14 cellular contexts compared by ENCODE assay signal in the genomic region with DNA sequence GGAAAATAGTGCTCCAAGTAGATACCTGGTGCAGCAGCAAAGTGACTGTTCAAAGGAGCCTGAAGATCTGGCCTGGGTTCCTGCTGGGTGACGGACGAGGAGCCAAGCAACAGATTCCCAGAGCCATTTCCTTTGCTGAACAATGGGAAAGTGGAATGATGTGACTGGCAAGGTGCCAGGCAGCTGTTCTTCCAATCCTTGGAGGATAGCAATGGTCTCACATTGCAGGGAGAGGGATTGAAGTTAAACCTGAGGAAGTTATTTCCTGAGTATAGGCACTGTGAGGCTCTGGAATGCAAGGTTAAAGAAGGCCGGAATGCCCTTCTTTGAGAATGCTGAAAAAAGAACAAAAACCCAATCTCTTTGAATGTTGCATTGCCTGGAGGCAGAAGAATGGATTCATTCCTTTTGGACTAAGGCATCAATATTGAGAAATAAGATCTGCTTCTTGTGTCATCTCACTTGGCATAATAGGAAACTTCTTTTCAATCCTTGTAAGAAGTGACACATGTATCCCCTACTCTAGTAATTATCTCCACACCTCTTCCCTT.
DNase-seq lines count a peak whose midpoint lies in the region; FAIRE-seq and TF ChIP-seq lines count a peak whose summit lies in the region.
"Had no signal": no experiment of that assay in that cellular context is flagged by ENCODE, and none has a peak within 500 bp of the region (broad histone marks: within the 10 kb centered on the region; RNA-seq: fewer than 3 reads in every experiment).

No MANE protein-coding gene starts in this region.

- H3K27ac Mint-ChIP-seq in endothelial cell (ENCODE audit: unreplicated experiment): no peak overlapping the region
- no peak overlapping the region for H3K27ac Mint-ChIP-seq in activated T-cell treated with anti-CD3 and anti-CD28 coated beads, Interleukin-2, amount 50 U/mL, for 24 hours

- H3K4me1 ChIP-seq in mesenchymal stem cell (ENCODE audit: control insufficient read depth, insufficient read depth, low read depth, low read length): no peaks in the 10 kb centered on the region
- H3K4me1 ChIP-seq in kidney (ENCODE audit: control insufficient read depth in 1 of 2, insufficient read depth in 1 of 2, low read depth in 1 of 2, low read length in 2 of 2): no peaks in the 10 kb centered on the region

- H2AK5ac ChIP-seq in mesenchymal stem cell (ENCODE audit: low read length, severe bottlenecking): no peak overlapping the region

- intact Hi-C loops in kidney (cut with DNase I): no loop called here

- no peaks in the 10 kb centered on the region for H3K79me1 ChIP-seq in mesenchymal stem cell (replicated peaks; ENCODE audit: low read length, poor library complexity, severe bottlenecking)

- no peaks in the 10 kb centered on the region for H3K27me3 Mint-ChIP-seq in endothelial cell (ENCODE audit: unreplicated experiment)
- H3K27me3 Mint-ChIP-seq in activated T-cell treated with anti-CD3 and anti-CD28 coated beads, Interleukin-2, amount 50 U/mL, for 24 hours: no peaks in the 10 kb centered on the region

- no peak overlapping the region for H2BK15ac ChIP-seq in mesenchymal stem cell (ENCODE audit: low read depth, poor library complexity, severe bottlenecking)

- no peak overlapping the region for H3K23ac ChIP-seq in mesenchymal stem cell (ENCODE audit: low read length in 2 of 2)

- no peak overlapping the region for H3K4ac ChIP-seq in mesenchymal stem cell (ENCODE audit: low read depth in 1 of 2, low read length in 2 of 2)

- no peak overlapping the region for H3K9ac ChIP-seq in mesenchymal stem cell (ENCODE audit: low read length)
- no peak overlapping the region for H3K9ac ChIP-seq in kidney (ENCODE audit: low read length in 2 of 2)

- H3K4me2 ChIP-seq in mesenchymal stem cell (ENCODE audit: low read length, poor library complexity, severe bottlenecking): no peak overlapping the region

- no peak overlapping the region for H4K91ac ChIP-seq in mesenchymal stem cell (ENCODE audit: low read length)

- no peak overlapping the region for H2BK12ac ChIP-seq in mesenchymal stem cell (ENCODE audit: low read length in 2 of 2)

- no peak overlapping the region for H2BK5ac ChIP-seq in mesenchymal stem cell (ENCODE audit: low read depth, low read length, poor library complexity, severe bottlenecking)

- H3K14ac ChIP-seq in mesenchymal stem cell (ENCODE audit: low read length in 2 of 2): no peak overlapping the region

- peaks cover 21% of the 10 kb centered on the region for H3K4me1 Mint-ChIP-seq in endothelial cell (ENCODE audit: unreplicated experiment)
- no peaks in the 10 kb centered on the region for H3K4me1 Mint-ChIP-seq in activated T-cell treated with anti-CD3 and anti-CD28 coated beads, Interleukin-2, amount 50 U/mL, for 24 hours (ENCODE audit: low read depth)

- H2AFZ ChIP-seq in mesenchymal stem cell (ENCODE audit: low read depth, low read length): no peak overlapping the region

- TF ChIP-seq CTCF in endothelial cell (IDR thresholded peaks at IDR 0.05; ENCODE audit: unreplicated experiment): no peak
- TF ChIP-seq CTCF in kidney (IDR thresholded peaks at IDR 0.05; ENCODE audit: borderline replicate concordance, extremely low read depth, insufficient read depth): no peak

- H3K4me3 Mint-ChIP-seq in endothelial cell (ENCODE audit: unreplicated experiment): no peak overlapping the region
- H3K4me3 Mint-ChIP-seq in activated T-cell treated with anti-CD3 and anti-CD28 coated beads, Interleukin-2, amount 50 U/mL, for 24 hours: no peak overlapping the region

- no peaks in the 10 kb centered on the region for H3K9me3 Mint-ChIP-seq in endothelial cell (ENCODE audit: unreplicated experiment)
- no peaks in the 10 kb centered on the region for H3K9me3 Mint-ChIP-seq in activated T-cell treated with anti-CD3 and anti-CD28 coated beads, Interleukin-2, amount 50 U/mL, for 24 hours

- H2BK120ac ChIP-seq in mesenchymal stem cell (ENCODE audit: low read depth, low read length): no peak overlapping the region

- H3K27me3 ChIP-seq in mesenchymal stem cell (ENCODE audit: control insufficient read depth in 1 of 2, insufficient read depth in 1 of 2, low read length in 2 of 2): no peaks in the 10 kb centered on the region

- H3K9me3 ChIP-seq in mesenchymal stem cell (ENCODE audit: control insufficient read depth, low read length) (no peaks in the 10 kb centered on the region), kidney (ENCODE audit: control insufficient read depth in 1 of 2, low read length in 2 of 2) (no peaks in the 10 kb centered on the region)

- no peak overlapping the region for H4K8ac ChIP-seq in mesenchymal stem cell (ENCODE audit: low read length)

- no peaks in the 10 kb centered on the region for H3K36me3 ChIP-seq in mesenchymal stem cell (ENCODE audit: control insufficient read depth in 1 of 2, insufficient read depth in 2 of 2, low read depth in 1 of 2, low read length in 2 of 2)
- no peaks in the 10 kb centered on the region for H3K36me3 ChIP-seq in kidney (ENCODE audit: control insufficient read depth in 1 of 2, insufficient read depth in 2 of 2, low read length in 2 of 2)

- DNase-seq in EH (ENCODE audit: low read depth): peak; percentile 91
- DNase-seq in NCI-H226: peak; percentile 78
- DNase-seq in endothelial cell (ENCODE audit: low spot score): peak; percentile 8
- DNase-seq in mesenchymal stem cell: peak; percentile 43
- no peak for DNase-seq in COR-L47 (lab: John Stamatoyannopoulos, UW)
- no peak for DNase-seq in DMS153 (lab: John Stamatoyannopoulos, UW)
- DNase-seq in kidney: no peak
- no peak for DNase-seq in activated T-cell treated with anti-CD3 and anti-CD28 coated beads, Interleukin-2, amount 50 U/mL, for 24 hours
- DNase-seq: activated CD8-positive, alpha-beta memory T cell treated with anti-CD3 and anti-CD28 coated beads, Interleukin-2, amount 50 U/mL, for 4 hours; KBM-7; NCI-H446 treated with DMSO at 0.1 percent for 48 hours; occipital lobe; T-helper 2 cell had no signal

- 73% methylated on average over 3 of the region's 3 CpGs for WGBS in mesenchymal stem cell

- FAIRE-seq in kidney (lab: Jason Lieb, UNC): no peak
- FAIRE-seq: colon had no signal

- no peak overlapping the region for H3K4me3 ChIP-seq in mesenchymal stem cell (ENCODE audit: insufficient read depth in 1 of 2, low read depth in 1 of 2, low read length in 2 of 2)
- H3K4me3 ChIP-seq in kidney (ENCODE audit: low read length in 2 of 2): no peak overlapping the region

- no peak overlapping the region for H3K18ac ChIP-seq in mesenchymal stem cell (ENCODE audit: low read depth in 1 of 2, low read length in 2 of 2)

- H3K36me3 Mint-ChIP-seq in endothelial cell (ENCODE audit: low read depth, unreplicated experiment): no peaks in the 10 kb centered on the region
- H3K36me3 Mint-ChIP-seq in activated T-cell treated with anti-CD3 and anti-CD28 coated beads, Interleukin-2, amount 50 U/mL, for 24 hours (ENCODE audit: low read depth): no peaks in the 10 kb centered on the region

- H3K27ac ChIP-seq in mesenchymal stem cell (ENCODE audit: low read length, poor library complexity, severe bottlenecking) (no peak overlapping the region), kidney (ENCODE audit: low read depth in 2 of 2, low read length in 2 of 2) (no peak overlapping the region)

Comparison
In these comparisons a context has a peak if more than half of its experiments do, and no peak if none do; other contexts are left out.
1. DNase-seq: peak in EH (single experiment), NCI-H226 (single experiment), endothelial cell (single experiment) and mesenchymal stem cell (single experiment); none in COR-L47 (single experiment), DMS153 (single experiment), kidney (single experiment) and activated T-cell treated with anti-CD3 and anti-CD28 coated beads, Interleukin-2, amount 50 U/mL, for 24 hours (single experiment).